Comparison of ENCODE assay signal across 11 cellular contexts in genomic region chr5:116078199-116078598, GRCh38. TPM values are rescaled to one million over a fixed set of nuclear protein-coding genes. Genes with fewer than 3 reads are reported as not detected.
"Had no signal": no experiment of that assay in that cellular context is flagged by ENCODE, and none has a peak within 500 bp of the region (broad histone marks: within the 10 kb centered on the region; RNA-seq: fewer than 3 reads in every experiment).

No MANE protein-coding gene starts in this region.

- DNase-seq: IMR-90, KBM-7, KG1 had no signal

- ATAC-seq: HepG2, K562 had no signal

- H3K4me2 ChIP-seq: KMS-11 had no signal

- H3K27ac ChIP-seq: HL-60, KMS-11 had no signal

- H3K27me3 Mint-ChIP-seq: IgD-negative memory B cell had no signal

- H3K4me3 ChIP-seq: K562 had no signal

- H3K9ac ChIP-seq: KMS-11 had no signal

- FAIRE-seq: HepG2, HTR-8/SVneo, K562 had no signal

- H3K27ac Mint-ChIP-seq: IgD-negative memory B cell had no signal

RNA-seq across cellular contexts. Expression of gene ARL14EPL, which starts 45.9 kb away (rescaled TPM):
- total RNA-seq: HepG2, HT-29, HT1080, IMR-90 had no signal
- polyA plus RNA-seq: HepG2, IMR-90 had no signal
